Comparison of ENCODE assay signal across 8 cellular contexts in the genomic region with DNA sequence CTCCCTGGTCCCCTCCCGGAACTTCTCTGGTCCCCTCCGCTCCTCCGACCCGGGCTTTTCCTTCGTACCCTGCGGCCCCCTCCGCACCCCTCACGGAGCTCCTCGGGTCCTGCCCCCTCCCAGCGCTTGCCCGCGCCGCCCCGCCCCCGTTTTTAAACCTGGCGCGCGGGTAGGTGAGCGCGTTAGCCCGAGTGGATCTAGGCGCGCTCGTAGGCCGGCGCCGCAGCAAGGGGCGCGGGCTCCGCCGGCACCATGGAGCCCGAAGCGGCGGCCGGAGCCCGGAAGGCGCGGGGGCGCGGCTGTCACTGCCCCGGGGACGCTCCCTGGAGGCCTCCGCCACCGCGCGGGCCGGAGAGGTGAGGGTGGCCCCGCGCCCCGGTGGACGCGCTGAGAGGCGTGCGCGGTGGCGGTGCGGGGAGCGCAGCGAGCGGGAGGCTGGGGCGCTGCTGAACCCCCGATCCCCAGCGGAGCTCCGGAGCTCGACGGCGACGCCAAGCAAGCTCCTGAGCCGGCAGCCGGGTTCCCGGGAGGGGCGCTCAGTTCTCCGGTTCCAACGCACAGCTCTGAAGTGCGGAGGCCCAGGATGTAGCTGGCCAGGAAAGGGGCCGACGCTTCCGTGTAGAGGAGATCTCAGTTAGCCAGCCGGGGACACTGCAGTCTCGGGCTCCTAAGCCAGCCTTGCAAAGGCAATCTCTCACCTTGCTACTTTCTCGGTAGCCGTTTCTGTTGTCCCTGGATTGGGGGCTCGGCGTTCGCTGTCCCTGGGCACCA. TPM values are rescaled to one million over a fixed set of nuclear protein-coding genes. Genes with fewer than 3 reads are reported as not detected.
DNase-seq lines count a peak whose midpoint lies in the region; ATAC-seq and TF ChIP-seq lines count a peak whose summit lies in the region.

TSS of gene RIPPLY3 (plus strand) at position 182 of the 771 bp plus-strand sequence. CDS start at position 253, 71 bp downstream.

- peak; percentile 12 for DNase-seq in COR-L47 (lab: John Stamatoyannopoulos, UW)
- peak; percentile 27 for DNase-seq in activated naive CD4-positive, alpha-beta T cell treated with anti-CD3 and anti-CD28 coated beads for 36 hours
- no peak for DNase-seq in spleen
- no peak for DNase-seq in erythroblast (lab: John Stamatoyannopoulos, UW)
- DNase-seq in MV-4-11 (lab: John Stamatoyannopoulos, UW): no peak

- H3K4me1 ChIP-seq in iPS-18a (ENCODE audit: control insufficient read depth, low read depth, low read length) (peaks cover 5% of the 10 kb centered on the region), spleen (peaks cover 11 to 37% (median 27%) of the 10 kb centered on the region in 6 donors)

- TF ChIP-seq POLR2A in spleen (IDR thresholded peaks at IDR 0.05) (no peak), erythroblast (IDR thresholded peaks at IDR 0.05; ENCODE audit: low read length) (no peak)

- no peak for TF ChIP-seq CTCF in spleen (IDR thresholded peaks at IDR 0.05 in 8 of 11, conservative IDR thresholded peaks at IDR 0.05 in 3 of 11)

- ATAC-seq in GM21381 (IDR thresholded peaks at IDR 0.05; ENCODE audit: unreplicated experiment): no peak

- no peak within 1 kb of the TSS for H3K27ac Mint-ChIP-seq in IgD-negative memory B cell
- no peak within 1 kb of the TSS for H3K27ac Mint-ChIP-seq in activated naive CD4-positive, alpha-beta T cell treated with anti-CD3 and anti-CD28 coated beads for 36 hours

- no peak within 1 kb of the TSS for H3K9ac ChIP-seq in iPS-18a (ENCODE audit: low read length)

- intact Hi-C loops in activated naive CD4-positive, alpha-beta T cell treated with anti-CD3 and anti-CD28 coated beads for 36 hours (cut with micrococcal nuclease): no loop called here
- intact Hi-C loops in spleen (cut with DNase I; ENCODE audit: low total_unique reads): no loop called here

- CTCF ChIA-PET in activated naive CD4-positive, alpha-beta T cell treated with anti-CD3 and anti-CD28 coated beads for 36 hours (lab: Charles Lee): interaction anchor here (0.9 to 1.4 kb wide), 3 partner anchors 9 to 29 kb away, joined by 3 to 4 read pairs (median 3); no protein-coding TSS in a partner anchor

- WGBS in spleen, 5 donors: 2 to 6% (median 3%) methylated on average over 25 to 85 of the region's 85 CpGs

- H3K9me3 ChIP-seq in iPS-18a (ENCODE audit: control insufficient read depth, low read depth, low read length) (no peaks in the 10 kb centered on the region), spleen (no peaks in the 10 kb centered on the region)

- H3K9me3 Mint-ChIP-seq in IgD-negative memory B cell: no peaks in the 10 kb centered on the region
- H3K9me3 Mint-ChIP-seq in activated naive CD4-positive, alpha-beta T cell treated with anti-CD3 and anti-CD28 coated beads for 36 hours: no peaks in the 10 kb centered on the region

- H3K36me3 Mint-ChIP-seq in IgD-negative memory B cell: no peaks in the 10 kb centered on the region
- no peaks in the 10 kb centered on the region for H3K36me3 Mint-ChIP-seq in activated naive CD4-positive, alpha-beta T cell treated with anti-CD3 and anti-CD28 coated beads for 36 hours (ENCODE audit: low read depth)

- H3K27me3 Mint-ChIP-seq in IgD-negative memory B cell: peaks cover 28% of the 10 kb centered on the region
- peaks cover 26% of the 10 kb centered on the region for H3K27me3 Mint-ChIP-seq in activated naive CD4-positive, alpha-beta T cell treated with anti-CD3 and anti-CD28 coated beads for 36 hours (ENCODE audit: low read depth)

- peak within 1 kb of the TSS; percentile 63 for H3K4me3 ChIP-seq in iPS-18a (ENCODE audit: low read length)
- H3K4me3 ChIP-seq in spleen: peak within 1 kb of the TSS; percentile 8 to 70 (median 46)

- H3K36me3 ChIP-seq in iPS-18a (ENCODE audit: control insufficient read depth, low read depth, low read length) (no peaks in the 10 kb centered on the region), spleen (no peaks in the 10 kb centered on the region)

- H3K27me3 ChIP-seq in iPS-18a (ENCODE audit: control insufficient read depth, insufficient read depth, low read length): peaks cover 55% of the 10 kb centered on the region
- H3K27me3 ChIP-seq in spleen (replicated peaks in 1 of 7): peaks cover 0 to 63% (median 40%) of the 10 kb centered on the region in 7 donors

- peaks cover 5 to 26% (median 13%) of the 10 kb centered on the region in 3 donors for H3K4me1 Mint-ChIP-seq in IgD-negative memory B cell
- peaks cover 16% of the 10 kb centered on the region for H3K4me1 Mint-ChIP-seq in activated naive CD4-positive, alpha-beta T cell treated with anti-CD3 and anti-CD28 coated beads for 36 hours (ENCODE audit: low read depth)

- H3K27ac ChIP-seq in iPS-18a (ENCODE audit: low read length) (no peak within 1 kb of the TSS), spleen (no peak within 1 kb of the TSS)

- peak within 1 kb of the TSS; percentile 57 to 92 (median 71) for H3K4me3 Mint-ChIP-seq in IgD-negative memory B cell
- peak within 1 kb of the TSS; percentile 52 for H3K4me3 Mint-ChIP-seq in activated naive CD4-positive, alpha-beta T cell treated with anti-CD3 and anti-CD28 coated beads for 36 hours

RNA-seq across cellular contexts. Expression of gene RIPPLY3, which starts in this region (rescaled TPM):
- polyA plus RNA-seq in IgD-negative memory B cell (not detected), spleen (under 1 TPM in 1 of 3 donors, not detected in 2; 0.05 TPM)
- total RNA-seq in activated naive CD4-positive, alpha-beta T cell treated with anti-CD3 and anti-CD28 coated beads for 36 hours: under 1 TPM in 1 of 2 experiments, not detected in 1; 0.10 TPM
- not detected for total RNA-seq in spleen

Comparison
In these comparisons a context has a peak if more than half of its experiments do, and no peak if none do; other contexts are left out.
1. Peak in DNase-seq in activated naive CD4-positive, alpha-beta T cell treated with anti-CD3 and anti-CD28 coated beads for 36 hours; RNA of the gene not detected or under 1 TPM.